ENCODE assay signal across 16 cellular contexts in genomic region chr11:112610996-112611795, GRCh38.
A peak's percentile ranks its signal among the peaks of the same experiment; 100 is the strongest.
DNase-seq lines count a peak whose midpoint lies in the region; ATAC-seq, FAIRE-seq and TF ChIP-seq lines count a peak whose summit lies in the region.
"Had no signal": no experiment of that assay in that cellular context is flagged by ENCODE, and none has a peak within 500 bp of the region (broad histone marks: within the 10 kb centered on the region; RNA-seq: fewer than 3 reads in every experiment).

No MANE protein-coding gene starts in this region.

- H3K9me1 ChIP-seq in endothelial cell of umbilical vein (replicated peaks; ENCODE audit: control insufficient read depth, extremely low read depth, insufficient read depth, low read length): no peaks in the 10 kb centered on the region

- intact Hi-C loops in endothelial cell of umbilical vein (cut with micrococcal nuclease): loop anchor here (5.0 kb wide), 1 partner anchor 319 kb away; no protein-coding TSS in a partner anchor
- intact Hi-C loops in lower leg skin (cut with DNase I; ENCODE audit: low total_unique reads): no loop called here

- H3K4me2 ChIP-seq in endothelial cell of umbilical vein (ENCODE audit: insufficient read depth, low read length): peak overlapping the region; percentile 39

- TF ChIP-seq CTCF in endothelial cell of umbilical vein (IDR thresholded peaks at IDR 0.05; ENCODE audit: extremely low read depth in 1 of 2, insufficient read depth in 1 of 2, low read depth in 1 of 2, low read length in 2 of 2): no peak
- no peak for TF ChIP-seq CTCF in lower leg skin (IDR thresholded peaks at IDR 0.05)

- 56 to 60% methylated on average over 6 of the region's 6 CpGs for WGBS in lower leg skin, 2 donors

- no TSS peak for BruUV-seq in endothelial cell of umbilical vein (replicated peaks; lab: Mats Ljungman, UMichigan)

- H3K27me3 ChIP-seq in endothelial cell of umbilical vein (ENCODE audit: control insufficient read depth in 2 of 2, insufficient read depth in 2 of 2, low read length in 2 of 2): no peaks in the 10 kb centered on the region
- H3K27me3 ChIP-seq: cardiac muscle cell, right atrium auricular region had no signal

- H3K9ac ChIP-seq in endothelial cell of umbilical vein (replicated peaks; ENCODE audit: extremely low read depth, insufficient read depth, low read length): no peak overlapping the region

- H3K9me3 ChIP-seq in endothelial cell of umbilical vein (replicated peaks; ENCODE audit: control insufficient read depth, insufficient read depth, low read length): no peaks in the 10 kb centered on the region
- H3K9me3 ChIP-seq: right atrium auricular region had no signal

- no peak overlapping the region for H2AFZ ChIP-seq in endothelial cell of umbilical vein (ENCODE audit: low read depth, low read length)

- TF ChIP-seq POLR2A in endothelial cell of umbilical vein (IDR thresholded peaks at IDR 0.05; ENCODE audit: low read depth, low read length): no peak
- no peak for TF ChIP-seq POLR2A in lower leg skin (IDR thresholded peaks at IDR 0.05)

- CTCF ChIA-PET in endothelial cell of umbilical vein (lab: Charles Lee): interaction anchor here (1.8 to 3.2 kb wide), 2 partner anchors 23 to 679 kb away, joined by 4 to 11 read pairs; no protein-coding TSS in a partner anchor

- DNase-seq in COLO829 (ENCODE audit: low spot score) (peak; percentile 18), M059J (ENCODE audit: low read depth) (peak; percentile 54), NCI-H524 treated with DMSO at 0.1 percent for 48 hours (lab: John Stamatoyannopoulos, UW) (peak; percentile 94), endothelial cell of umbilical vein (ENCODE audit: low read depth, low spot score) (peak; percentile 63), lower leg skin (ENCODE audit: low spot score in 2 of 2) (no peak), kidney glomerular epithelial cell (lab: John Stamatoyannopoulos, UW) (no peak), urothelium cell line (ENCODE audit: low spot score) (no peak)
- DNase-seq: MV-4-11; nephron progenitor cell; SIG-M5; stimulated activated CD4-positive, alpha-beta T cell treated with anti-CD3 and anti-CD28 coated beads, Interleukin-4, amount 100 ng/mL, for 1 hour; trophoblast cell had no signal

- H4K20me1 ChIP-seq in endothelial cell of umbilical vein (replicated peaks; ENCODE audit: control insufficient read depth, extremely low read depth, insufficient read depth, low read length): no peaks in the 10 kb centered on the region

- H3K79me2 ChIP-seq in endothelial cell of umbilical vein (ENCODE audit: control insufficient read depth, insufficient read depth, low read length): no peaks in the 10 kb centered on the region

- no peaks in the 10 kb centered on the region for H3K36me3 ChIP-seq in endothelial cell of umbilical vein (ENCODE audit: control insufficient read depth in 2 of 2, extremely low read depth in 1 of 2, insufficient read depth in 2 of 2, low read length in 2 of 2)
- H3K36me3 ChIP-seq: cardiac muscle cell, right atrium auricular region had no signal

- H3K27ac ChIP-seq in endothelial cell of umbilical vein (ENCODE audit: insufficient read depth, low read depth, low read length): peak overlapping the region; percentile 28
- H3K27ac ChIP-seq: cardiac muscle cell, right atrium auricular region had no signal

- dilution Hi-C loops in endothelial cell of umbilical vein (cut with MboI; ENCODE audit: extremely low pct_ligation_motif_present, low sequenced_read_pairs): no loop called here

- H3K4me3 ChIP-seq in endothelial cell of umbilical vein (replicated peaks in 1 of 3; ENCODE audit: insufficient read depth in 1 of 3, low read depth in 1 of 3, low read length in 3 of 3): no peak overlapping the region
- H3K4me3 ChIP-seq in lower leg skin (ENCODE audit: low read depth, poor library complexity, severe bottlenecking): no peak overlapping the region
- H3K4me3 ChIP-seq: cardiac muscle cell, right atrium auricular region had no signal

- H3K4me1 ChIP-seq in endothelial cell of umbilical vein (ENCODE audit: control insufficient read depth, extremely low read depth, insufficient read depth, low read length): peaks cover 29% of the 10 kb centered on the region

- peak; percentile 80 for FAIRE-seq in endothelial cell of umbilical vein (lab: Jason Lieb, UNC)
- no peak for FAIRE-seq in urothelium cell line (lab: Jason Lieb, UNC)

- no peak for ATAC-seq in HG03520 (IDR thresholded peaks at IDR 0.05; ENCODE audit: unreplicated experiment)
- ATAC-seq: left lobe of liver had no signal

- POLR2A ChIA-PET in endothelial cell of umbilical vein (lab: Charles Lee): no interaction called here

TF ChIP-seq in endothelial cell of umbilical vein, 7 proteins besides CTCF, POLR2A, EP300 and RAD21:
- peak; percentile 32 for TF ChIP-seq GATA2 (IDR thresholded peaks at IDR 0.05; ENCODE audit: insufficient read depth, insufficient read length, low read depth, low read length)
- no peak for TF ChIP-seq EZH2 (IDR thresholded peaks at IDR 0.05; ENCODE audit: borderline replicate concordance, low read depth, low read length, severe bottlenecking)
- TF ChIP-seq, protein P1, sequence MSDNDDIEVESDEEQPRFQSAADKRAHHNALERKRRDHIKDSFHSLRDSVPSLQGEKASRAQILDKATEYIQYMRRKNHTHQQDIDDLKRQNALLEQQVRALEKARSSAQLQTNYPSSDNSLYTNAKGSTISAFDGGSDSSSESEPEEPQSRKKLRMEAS (IDR thresholded peaks at IDR 0.05; ENCODE audit: insufficient read depth, insufficient read length): no peak
- TF ChIP-seq MYC (IDR thresholded peaks at IDR 0.05; ENCODE audit: low read depth, low read length): no peak
- TF ChIP-seq FOS (IDR thresholded peaks at IDR 0.05; ENCODE audit: borderline replicate concordance, insufficient read depth, low read length): peak; percentile 34
- peak; percentile 32 for TF ChIP-seq POLR2AphosphoS5 (IDR thresholded peaks at IDR 0.05; ENCODE audit: insufficient read depth, low read depth, low read length)
- peak; percentile 79 for TF ChIP-seq JUN (IDR thresholded peaks at IDR 0.05; ENCODE audit: borderline replicate concordance, insufficient read depth, insufficient read length, low read depth)

Comparison
In these comparisons a context has a peak if more than half of its experiments do, and no peak if none do; other contexts are left out.
1. DNase-seq: peak in COLO829 (single experiment), M059J (single experiment), NCI-H524 treated with DMSO at 0.1 percent for 48 hours (single experiment) and endothelial cell of umbilical vein (single experiment); none in lower leg skin (0 of 2), kidney glomerular epithelial cell (single experiment) and urothelium cell line (single experiment).